ENCODE assay signal across 35 cellular contexts in the genomic region with DNA sequence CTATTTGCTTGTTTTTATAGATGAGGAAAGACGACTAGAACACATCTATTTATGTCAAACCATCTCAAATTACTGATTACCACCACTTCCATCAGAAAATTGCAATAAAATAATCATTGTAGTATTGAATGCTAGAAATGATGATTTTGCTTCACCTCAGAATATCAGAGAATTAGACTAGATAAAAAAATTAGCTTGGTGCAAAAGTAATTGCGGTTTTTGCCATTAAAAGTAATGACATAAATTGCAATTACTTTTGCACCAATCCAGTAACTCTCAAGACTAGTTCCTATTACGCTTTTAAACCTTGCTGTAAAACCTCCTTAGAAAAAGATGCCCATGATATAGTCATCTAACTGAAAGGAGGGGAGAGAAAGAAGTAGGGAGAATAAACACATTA.
"Had no signal": no experiment of that assay in that cellular context is flagged by ENCODE, and none has a peak within 500 bp of the region (broad histone marks: within the 10 kb centered on the region; RNA-seq: fewer than 3 reads in every experiment).

No MANE protein-coding gene starts in this region.

- H3K4me3 ChIP-seq: MG63 had no signal

- H3K27me3 ChIP-seq: MG63 had no signal

- H3K36me3 ChIP-seq: MG63 had no signal

- H3K9me3 ChIP-seq: MG63 had no signal

- DNase-seq: Karpas-422, Kasumi-1, MG63, MM.1S, MV-4-11, NCI-H1048, NCI-H1092, NCI-H1092 treated with DMSO at 0.1 percent for 48 hours, NCI-H1105, NCI-H1105 treated with DMSO at 0.1 percent for 48 hours, NCI-H1417, NCI-H1417 treated with DMSO at 0.1 percent for 48 hours, NCI-H1436, NCI-H1436 treated with DMSO at 0.1 percent for 48 hours, NCI-H146, NCI-H1694, NCI-H1694 treated with DMSO at 0.1 percent for 48 hours, NCI-H187, NCI-H187 treated with DMSO at 0.1 percent for 48 hours, NCI-H1930, NCI-H2029, NCI-H2029 treated with DMSO at 0.1 percent for 48 hours, NCI-H2081, NCI-H2081 treated with DMSO at 0.1 percent for 48 hours, NCI-H2107, NCI-H2171, NCI-H2171 treated with DMSO at 0.1 percent for 48 hours, NCI-H2227 treated with DMSO at 0.1 percent for 48 hours, NCI-H226, NCI-H345, NCI-H446, NCI-H446 treated with DMSO at 0.1 percent for 48 hours, NCI-H510A, NCI-H510A treated with DMSO at 0.1 percent for 48 hours, NCI-H524 had no signal
